Comparison of ENCODE assay signal across 14 cellular contexts in genomic region chr1:24003331-24003972, GRCh38. TPM values are rescaled to one million over a fixed set of nuclear protein-coding genes. Genes with fewer than 3 reads are reported as not detected.
DNase-seq lines count a peak whose midpoint lies in the region; ATAC-seq, FAIRE-seq and TF ChIP-seq lines count a peak whose summit lies in the region.
"Had no signal": no experiment of that assay in that cellular context is flagged by ENCODE, and none has a peak within 500 bp of the region (broad histone marks: within the 10 kb centered on the region; RNA-seq: fewer than 3 reads in every experiment).

No MANE protein-coding gene starts in this region.

- H3K9me3 ChIP-seq in HEK293 (ENCODE audit: control insufficient read depth, insufficient read depth, low read depth, low read length) (no peaks in the 10 kb centered on the region), OCI-LY7 (ENCODE audit: low read length) (peaks cover 5% of the 10 kb centered on the region; the same call in 1 of the 2 replicates)
- H3K9me3 ChIP-seq: colonic mucosa, lower lobe of right lung, testis had no signal

- H3K9me2 ChIP-seq in OCI-LY7 (ENCODE audit: insufficient read depth, low read length): no peaks in the 10 kb centered on the region

- H3K4me1 ChIP-seq in HEK293 (ENCODE audit: control insufficient read depth, insufficient read depth, low read length) (peaks cover 16% of the 10 kb centered on the region), OCI-LY7 (ENCODE audit: insufficient read depth, low read length, poor library complexity, severe bottlenecking) (no peaks in the 10 kb centered on the region)
- H3K4me1 ChIP-seq: colonic mucosa, lower lobe of right lung, testis had no signal

- intact Hi-C loops in OCI-LY7 (cut with micrococcal nuclease; ENCODE audit: unreplicated experiment): no loop called here

- no peak for ATAC-seq in GM21737 (IDR thresholded peaks at IDR 0.05; ENCODE audit: unreplicated experiment)

- no peaks in the 10 kb centered on the region for H4K20me1 ChIP-seq in OCI-LY7 (ENCODE audit: insufficient read depth, low read length)

- CTCF ChIA-PET in HEK293 (lab: Yijun Ruan, JAX): interaction anchor here (0.6 to 2.3 kb wide), 9 partner anchors 9 to 286 kb away, joined by 3 to 11 read pairs (median 3); partner anchors contain the start of gene MYOM3
- CTCF ChIA-PET in OCI-LY7 (lab: Charles Lee; ENCODE audit: unreplicated experiment): no interaction called here

- H3K27ac ChIP-seq in HEK293 (ENCODE audit: extremely low read depth, low read depth, low read length) (peak overlapping the region; percentile 18; the same call in 1 of the 2 replicates), OCI-LY7 (ENCODE audit: low read depth, low read length, poor library complexity, severe bottlenecking) (no peak overlapping the region)
- H3K27ac ChIP-seq: colonic mucosa, lower lobe of right lung, testis had no signal

- H2AFZ ChIP-seq in OCI-LY7 (ENCODE audit: low read length): no peak overlapping the region

- TF ChIP-seq CTCF in AG10803 (conservative IDR thresholded peaks at IDR 0.05; ENCODE audit: low read length) (no peak), HEK293 (tag by site-specific recombination; IDR thresholded peaks at IDR 0.05) (no peak), OCI-LY7 (conservative IDR thresholded peaks at IDR 0.05; ENCODE audit: low read length) (no peak)

- no peaks in the 10 kb centered on the region for H3K36me3 ChIP-seq in HEK293 (ENCODE audit: control insufficient read depth in 2 of 2, insufficient read depth in 1 of 2, low read length in 2 of 2)
- no peaks in the 10 kb centered on the region for H3K36me3 ChIP-seq in OCI-LY7 (ENCODE audit: insufficient read depth, low read length)
- H3K36me3 ChIP-seq: colonic mucosa, lower lobe of right lung had no signal

- no peaks in the 10 kb centered on the region for H3K79me2 ChIP-seq in OCI-LY7 (ENCODE audit: insufficient read depth, low read depth, low read length)

- DNase-seq in AG10803 (ENCODE audit: low read depth) (peak; percentile 92), OCI-LY7 (ENCODE audit: low spot score) (peak; percentile 25), iPS DF 19.7 (ENCODE audit: low read depth, low spot score) (peak; percentile 69), GM19239 (ENCODE audit: insufficient read length, low spot score) (no peak), globus pallidus (ENCODE audit: low spot score) (no peak), NCI-H146 treated with DMSO at 0.1 percent for 48 hours (lab: John Stamatoyannopoulos, UW; ENCODE audit: unreplicated experiment) (no peak)
- DNase-seq: activated CD8-positive, alpha-beta memory T cell treated with anti-CD3 and anti-CD28 coated beads for 24 hours; colonic mucosa; lower lobe of right lung; SHP77; stimulated activated CD4-positive, alpha-beta T cell treated with anti-CD3 and anti-CD28 coated beads, Interleukin-12 subunit alpha, Interleukin-12 subunit beta, amount 100 ng/mL, for 4 hours; testis had no signal

- POLR2A ChIA-PET in HEK293 (lab: Yijun Ruan, JAX): interaction anchor here (0.8 to 1.9 kb wide), 4 partner anchors 15 to 39 kb away, joined by 3 to 10 read pairs (median 4); partner anchors contain the start of gene SRSF10
- POLR2A ChIA-PET in OCI-LY7 (lab: Charles Lee): interaction anchor here (0.6 to 1.7 kb wide), 5 partner anchors 11 to 686 kb away, joined by 3 to 5 read pairs (median 3); no protein-coding TSS in a partner anchor

- no peak overlapping the region for H3K4me3 ChIP-seq in AG10803 (ENCODE audit: low read length)
- H3K4me3 ChIP-seq in HEK293 (ENCODE audit: low read depth, low read length): no peak overlapping the region
- no peak overlapping the region for H3K4me3 ChIP-seq in OCI-LY7 (ENCODE audit: low read depth, low read length, poor library complexity, severe bottlenecking)
- H3K4me3 ChIP-seq: colonic mucosa, lower lobe of right lung, testis had no signal

- BruUV-seq in OCI-LY7 (replicated peaks; lab: Mats Ljungman, UMichigan): no TSS peak

- no peak for FAIRE-seq in GM19239 (lab: Jason Lieb, UNC)

- no peak overlapping the region for H3K4me2 ChIP-seq in OCI-LY7 (ENCODE audit: low read length)

TF ChIP-seq in HEK293, 187 proteins besides CTCF, POLR2A, EP300 and RAD21 (continues in another document):
- TF ChIP-seq ZBTB21 (tag by site-specific recombination; IDR thresholded peaks at IDR 0.05) (no peak), ZNF580 (tag by site-specific recombination; IDR thresholded peaks at IDR 0.05) (no peak), ZNF211 (tag by site-specific recombination; IDR thresholded peaks at IDR 0.05; ENCODE audit: low read depth) (no peak), PRDM6 (tag by site-specific recombination; IDR thresholded peaks at IDR 0.05) (no peak), ZNF76 (tag by site-specific recombination; IDR thresholded peaks at IDR 0.05; ENCODE audit: borderline replicate concordance, low read depth) (no peak), GLIS2 (tag by site-specific recombination; IDR thresholded peaks at IDR 0.05) (no peak), ZNF529 (tag by site-specific recombination; IDR thresholded peaks at IDR 0.05; ENCODE audit: insufficient replicate concordance) (no peak), GLIS1 (tag by site-specific recombination; IDR thresholded peaks at IDR 0.05) (no peak), ZNF449 (tag by site-specific recombination; IDR thresholded peaks at IDR 0.05) (peak; percentile 99), MZF1 (tag by site-specific recombination; IDR thresholded peaks at IDR 0.05; ENCODE audit: borderline replicate concordance) (no peak), ZNF138 (tag by site-specific recombination; IDR thresholded peaks at IDR 0.05; ENCODE audit: borderline replicate concordance) (no peak), FEZF1 (tag by site-specific recombination; IDR thresholded peaks at IDR 0.05) (peak; percentile 78), ZNF560 (tag by site-specific recombination; IDR thresholded peaks at IDR 0.05; ENCODE audit: borderline replicate concordance) (no peak), WT1 (tag by site-specific recombination; IDR thresholded peaks at IDR 0.05) (no peak), PRDM10 (tag by site-specific recombination; IDR thresholded peaks at IDR 0.05) (peak; percentile 26), ZNF341 (tag by site-specific recombination; IDR thresholded peaks at IDR 0.05; ENCODE audit: low read depth) (no peak)

RNA-seq across cellular contexts. Expression of gene SRSF10, which starts 23.3 kb away (rescaled TPM):
- total RNA-seq in OCI-LY7 (2014; rRNA removed; shearing (Covaris generic)): 229 and 293 TPM in 2 replicates
- total RNA-seq in OCI-LY7 (2022): 335 and 394 TPM in 2 replicates

RNA-seq across cellular contexts. Expression of gene PNRC2, which starts 43.8 kb away (rescaled TPM):
- total RNA-seq in OCI-LY7 (2014; rRNA removed; shearing (Covaris generic)): 129 and 143 TPM in 2 replicates
- 198 and 210 TPM in 2 replicates for total RNA-seq in OCI-LY7 (2022)

Comparison
In these comparisons a context has a peak if more than half of its experiments do, and no peak if none do; other contexts are left out.
1. DNase-seq: peak in AG10803 (single experiment), OCI-LY7 (single experiment) and iPS DF 19.7 (single experiment); none in GM19239 (single experiment), globus pallidus (single experiment) and NCI-H146 treated with DMSO at 0.1 percent for 48 hours (single experiment).